ENCODE assay signal across 1 cellular context in the genomic region with DNA sequence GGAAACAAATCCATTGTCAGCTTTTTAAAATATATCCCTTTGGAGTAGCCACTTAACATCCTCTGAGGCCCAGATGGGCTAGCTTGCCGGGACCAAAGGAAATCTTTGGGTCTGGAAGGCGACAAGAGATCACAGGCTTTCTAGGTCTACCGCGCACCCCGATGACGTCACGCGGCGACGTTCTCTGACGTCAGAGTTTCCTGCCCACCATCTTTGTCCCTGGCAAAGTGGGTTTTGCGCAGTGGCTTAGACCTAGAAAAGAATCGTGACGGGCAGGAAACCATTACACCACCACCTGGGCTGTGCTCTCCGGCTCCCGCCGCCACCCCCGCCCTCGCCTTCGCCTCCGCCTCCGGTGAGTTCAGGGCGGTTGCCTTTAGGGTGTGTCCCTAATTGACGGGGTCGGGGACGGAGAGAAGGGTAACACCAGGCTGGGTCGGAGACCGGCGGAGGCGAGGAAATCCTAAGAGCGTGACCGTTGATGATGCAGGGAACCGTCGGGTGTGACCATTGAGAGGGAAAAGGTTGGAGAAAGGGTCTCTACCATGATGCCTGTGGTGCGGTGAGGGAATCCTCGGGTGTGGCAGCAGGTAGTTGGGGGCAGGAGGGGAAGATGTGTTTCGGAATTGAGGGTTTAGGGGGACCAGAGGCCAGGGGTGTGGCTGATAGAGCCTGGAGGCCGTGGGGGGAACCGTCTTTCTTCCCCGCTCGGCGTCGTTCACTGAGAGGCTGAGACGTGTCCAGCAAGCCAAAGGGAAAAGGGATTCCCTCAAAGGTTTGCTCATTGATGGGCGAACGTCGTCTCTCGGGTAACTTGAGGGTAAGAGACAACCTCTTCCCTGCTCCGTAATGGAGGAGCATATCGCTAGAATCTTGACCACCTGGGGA.
A peak's percentile ranks its signal among the peaks of the same experiment; 100 is the strongest.
TF ChIP-seq lines count a peak whose summit lies in the region.

A gene (plus strand): TSS at position 249 of the 888 bp plus-strand sequence. CDS start 6,709 bp downstream, outside the sequence.

TF ChIP-seq in WTC11, 78 proteins besides CTCF, POLR2A, EP300 and RAD21 (continued from another document and continues in another):
- TF ChIP-seq, protein P1, sequence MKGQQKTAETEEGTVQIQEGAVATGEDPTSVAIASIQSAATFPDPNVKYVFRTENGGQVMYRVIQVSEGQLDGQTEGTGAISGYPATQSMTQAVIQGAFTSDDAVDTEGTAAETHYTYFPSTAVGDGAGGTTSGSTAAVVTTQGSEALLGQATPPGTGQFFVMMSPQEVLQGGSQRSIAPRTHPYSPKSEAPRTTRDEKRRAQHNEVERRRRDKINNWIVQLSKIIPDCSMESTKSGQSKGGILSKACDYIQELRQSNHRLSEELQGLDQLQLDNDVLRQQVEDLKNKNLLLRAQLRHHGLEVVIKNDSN (CRISPR knock-in tag; IDR thresholded peaks at IDR 0.05): no peak; the same call in 1 of the 2 replicates
- TF ChIP-seq ZNF423 (CRISPR knock-in tag; IDR thresholded peaks at IDR 0.05): no peak
- TF ChIP-seq, protein P2, sequence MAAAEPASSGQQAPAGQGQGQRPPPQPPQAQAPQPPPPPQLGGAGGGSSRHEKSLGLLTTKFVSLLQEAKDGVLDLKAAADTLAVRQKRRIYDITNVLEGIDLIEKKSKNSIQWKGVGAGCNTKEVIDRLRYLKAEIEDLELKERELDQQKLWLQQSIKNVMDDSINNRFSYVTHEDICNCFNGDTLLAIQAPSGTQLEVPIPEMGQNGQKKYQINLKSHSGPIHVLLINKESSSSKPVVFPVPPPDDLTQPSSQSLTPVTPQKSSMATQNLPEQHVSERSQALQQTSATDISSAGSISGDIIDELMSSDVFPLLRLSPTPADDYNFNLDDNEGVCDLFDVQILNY (CRISPR knock-in tag; IDR thresholded peaks at IDR 0.05): 0 out of 2 replicates have a peak, but pooled peaks have one; percentile 41
- TF ChIP-seq NR3C1 (CRISPR knock-in tag; conservative IDR thresholded peaks at IDR 0.05; ENCODE audit: low read depth): no peak
- TF ChIP-seq MYBL2 (CRISPR knock-in tag; IDR thresholded peaks at IDR 0.05): peak; percentile 75; the same call in 1 of the 2 replicates
- no peak for TF ChIP-seq OVOL2 (CRISPR knock-in tag; IDR thresholded peaks at IDR 0.05; ENCODE audit: borderline replicate concordance)
- TF ChIP-seq NR2C2 (CRISPR knock-in tag; IDR thresholded peaks at IDR 0.05): no peak
- TF ChIP-seq, protein P3, sequence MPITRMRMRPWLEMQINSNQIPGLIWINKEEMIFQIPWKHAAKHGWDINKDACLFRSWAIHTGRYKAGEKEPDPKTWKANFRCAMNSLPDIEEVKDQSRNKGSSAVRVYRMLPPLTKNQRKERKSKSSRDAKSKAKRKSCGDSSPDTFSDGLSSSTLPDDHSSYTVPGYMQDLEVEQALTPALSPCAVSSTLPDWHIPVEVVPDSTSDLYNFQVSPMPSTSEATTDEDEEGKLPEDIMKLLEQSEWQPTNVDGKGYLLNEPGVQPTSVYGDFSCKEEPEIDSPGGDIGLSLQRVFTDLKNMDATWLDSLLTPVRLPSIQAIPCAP (CRISPR knock-in tag; IDR thresholded peaks at IDR 0.05): no peak
- no peak for TF ChIP-seq RORB (CRISPR knock-in tag; IDR thresholded peaks at IDR 0.05)
- TF ChIP-seq, protein P4, sequence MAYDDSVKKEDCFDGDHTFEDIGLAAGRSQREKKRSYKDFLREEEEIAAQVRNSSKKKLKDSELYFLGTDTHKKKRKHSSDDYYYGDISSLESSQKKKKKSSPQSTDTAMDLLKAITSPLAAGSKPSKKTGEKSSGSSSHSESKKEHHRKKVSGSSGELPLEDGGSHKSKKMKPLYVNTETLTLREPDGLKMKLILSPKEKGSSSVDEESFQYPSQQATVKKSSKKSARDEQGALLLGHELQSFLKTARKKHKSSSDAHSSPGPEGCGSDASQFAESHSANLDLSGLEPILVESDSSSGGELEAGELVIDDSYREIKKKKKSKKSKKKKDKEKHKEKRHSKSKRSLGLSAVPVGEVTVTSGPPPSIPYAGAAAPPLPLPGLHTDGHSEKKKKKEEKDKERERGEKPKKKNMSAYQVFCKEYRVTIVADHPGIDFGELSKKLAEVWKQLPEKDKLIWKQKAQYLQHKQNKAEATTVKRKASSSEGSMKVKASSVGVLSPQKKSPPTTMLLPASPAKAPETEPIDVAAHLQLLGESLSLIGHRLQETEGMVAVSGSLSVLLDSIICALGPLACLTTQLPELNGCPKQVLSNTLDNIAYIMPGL (CRISPR knock-in tag; IDR thresholded peaks at IDR 0.05): 0 out of 2 replicates have a peak, but pooled peaks have one; percentile 60
- TF ChIP-seq JUN (CRISPR knock-in tag; IDR thresholded peaks at IDR 0.05): no peak
- TF ChIP-seq, protein P5, sequence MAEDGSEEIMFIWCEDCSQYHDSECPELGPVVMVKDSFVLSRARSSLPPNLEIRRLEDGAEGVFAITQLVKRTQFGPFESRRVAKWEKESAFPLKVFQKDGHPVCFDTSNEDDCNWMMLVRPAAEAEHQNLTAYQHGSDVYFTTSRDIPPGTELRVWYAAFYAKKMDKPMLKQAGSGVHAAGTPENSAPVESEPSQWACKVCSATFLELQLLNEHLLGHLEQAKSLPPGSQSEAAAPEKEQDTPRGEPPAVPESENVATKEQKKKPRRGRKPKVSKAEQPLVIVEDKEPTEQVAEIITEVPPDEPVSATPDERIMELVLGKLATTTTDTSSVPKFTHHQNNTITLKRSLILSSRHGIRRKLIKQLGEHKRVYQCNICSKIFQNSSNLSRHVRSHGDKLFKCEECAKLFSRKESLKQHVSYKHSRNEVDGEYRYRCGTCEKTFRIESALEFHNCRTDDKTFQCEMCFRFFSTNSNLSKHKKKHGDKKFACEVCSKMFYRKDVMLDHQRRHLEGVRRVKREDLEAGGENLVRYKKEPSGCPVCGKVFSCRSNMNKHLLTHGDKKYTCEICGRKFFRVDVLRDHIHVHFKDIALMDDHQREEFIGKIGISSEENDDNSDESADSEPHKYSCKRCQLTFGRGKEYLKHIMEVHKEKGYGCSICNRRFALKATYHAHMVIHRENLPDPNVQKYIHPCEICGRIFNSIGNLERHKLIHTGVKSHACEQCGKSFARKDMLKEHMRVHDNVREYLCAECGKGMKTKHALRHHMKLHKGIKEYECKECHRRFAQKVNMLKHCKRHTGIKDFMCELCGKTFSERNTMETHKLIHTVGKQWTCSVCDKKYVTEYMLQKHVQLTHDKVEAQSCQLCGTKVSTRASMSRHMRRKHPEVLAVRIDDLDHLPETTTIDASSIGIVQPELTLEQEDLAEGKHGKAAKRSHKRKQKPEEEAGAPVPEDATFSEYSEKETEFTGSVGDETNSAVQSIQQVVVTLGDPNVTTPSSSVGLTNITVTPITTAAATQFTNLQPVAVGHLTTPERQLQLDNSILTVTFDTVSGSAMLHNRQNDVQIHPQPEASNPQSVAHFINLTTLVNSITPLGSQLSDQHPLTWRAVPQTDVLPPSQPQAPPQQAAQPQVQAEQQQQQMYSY (CRISPR knock-in tag; IDR thresholded peaks at IDR 0.05): no peak
- TF ChIP-seq TEAD4 (CRISPR knock-in tag; IDR thresholded peaks at IDR 0.05): no peak
- no peak for TF ChIP-seq ZNF396 (CRISPR knock-in tag; IDR thresholded peaks at IDR 0.05; ENCODE audit: borderline replicate concordance)
- peak; percentile 81; the same call in 1 of the 2 replicates for TF ChIP-seq GABPB1 (CRISPR knock-in tag; IDR thresholded peaks at IDR 0.05)
- TF ChIP-seq, protein P6, sequence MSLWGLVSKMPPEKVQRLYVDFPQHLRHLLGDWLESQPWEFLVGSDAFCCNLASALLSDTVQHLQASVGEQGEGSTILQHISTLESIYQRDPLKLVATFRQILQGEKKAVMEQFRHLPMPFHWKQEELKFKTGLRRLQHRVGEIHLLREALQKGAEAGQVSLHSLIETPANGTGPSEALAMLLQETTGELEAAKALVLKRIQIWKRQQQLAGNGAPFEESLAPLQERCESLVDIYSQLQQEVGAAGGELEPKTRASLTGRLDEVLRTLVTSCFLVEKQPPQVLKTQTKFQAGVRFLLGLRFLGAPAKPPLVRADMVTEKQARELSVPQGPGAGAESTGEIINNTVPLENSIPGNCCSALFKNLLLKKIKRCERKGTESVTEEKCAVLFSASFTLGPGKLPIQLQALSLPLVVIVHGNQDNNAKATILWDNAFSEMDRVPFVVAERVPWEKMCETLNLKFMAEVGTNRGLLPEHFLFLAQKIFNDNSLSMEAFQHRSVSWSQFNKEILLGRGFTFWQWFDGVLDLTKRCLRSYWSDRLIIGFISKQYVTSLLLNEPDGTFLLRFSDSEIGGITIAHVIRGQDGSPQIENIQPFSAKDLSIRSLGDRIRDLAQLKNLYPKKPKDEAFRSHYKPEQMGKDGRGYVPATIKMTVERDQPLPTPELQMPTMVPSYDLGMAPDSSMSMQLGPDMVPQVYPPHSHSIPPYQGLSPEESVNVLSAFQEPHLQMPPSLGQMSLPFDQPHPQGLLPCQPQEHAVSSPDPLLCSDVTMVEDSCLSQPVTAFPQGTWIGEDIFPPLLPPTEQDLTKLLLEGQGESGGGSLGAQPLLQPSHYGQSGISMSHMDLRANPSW (CRISPR knock-in tag; conservative IDR thresholded peaks at IDR 0.05; ENCODE audit: low read depth): no peak
- TF ChIP-seq ELF4 (CRISPR knock-in tag; IDR thresholded peaks at IDR 0.05; ENCODE audit: low read depth): no peak
- TF ChIP-seq, protein P7, sequence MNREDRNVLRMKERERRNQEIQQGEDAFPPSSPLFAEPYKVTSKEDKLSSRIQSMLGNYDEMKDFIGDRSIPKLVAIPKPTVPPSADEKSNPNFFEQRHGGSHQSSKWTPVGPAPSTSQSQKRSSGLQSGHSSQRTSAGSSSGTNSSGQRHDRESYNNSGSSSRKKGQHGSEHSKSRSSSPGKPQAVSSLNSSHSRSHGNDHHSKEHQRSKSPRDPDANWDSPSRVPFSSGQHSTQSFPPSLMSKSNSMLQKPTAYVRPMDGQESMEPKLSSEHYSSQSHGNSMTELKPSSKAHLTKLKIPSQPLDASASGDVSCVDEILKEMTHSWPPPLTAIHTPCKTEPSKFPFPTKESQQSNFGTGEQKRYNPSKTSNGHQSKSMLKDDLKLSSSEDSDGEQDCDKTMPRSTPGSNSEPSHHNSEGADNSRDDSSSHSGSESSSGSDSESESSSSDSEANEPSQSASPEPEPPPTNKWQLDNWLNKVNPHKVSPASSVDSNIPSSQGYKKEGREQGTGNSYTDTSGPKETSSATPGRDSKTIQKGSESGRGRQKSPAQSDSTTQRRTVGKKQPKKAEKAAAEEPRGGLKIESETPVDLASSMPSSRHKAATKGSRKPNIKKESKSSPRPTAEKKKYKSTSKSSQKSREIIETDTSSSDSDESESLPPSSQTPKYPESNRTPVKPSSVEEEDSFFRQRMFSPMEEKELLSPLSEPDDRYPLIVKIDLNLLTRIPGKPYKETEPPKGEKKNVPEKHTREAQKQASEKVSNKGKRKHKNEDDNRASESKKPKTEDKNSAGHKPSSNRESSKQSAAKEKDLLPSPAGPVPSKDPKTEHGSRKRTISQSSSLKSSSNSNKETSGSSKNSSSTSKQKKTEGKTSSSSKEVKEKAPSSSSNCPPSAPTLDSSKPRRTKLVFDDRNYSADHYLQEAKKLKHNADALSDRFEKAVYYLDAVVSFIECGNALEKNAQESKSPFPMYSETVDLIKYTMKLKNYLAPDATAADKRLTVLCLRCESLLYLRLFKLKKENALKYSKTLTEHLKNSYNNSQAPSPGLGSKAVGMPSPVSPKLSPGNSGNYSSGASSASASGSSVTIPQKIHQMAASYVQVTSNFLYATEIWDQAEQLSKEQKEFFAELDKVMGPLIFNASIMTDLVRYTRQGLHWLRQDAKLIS (CRISPR knock-in tag; IDR thresholded peaks at IDR 0.05; ENCODE audit: borderline replicate concordance): no peak
- no peak for TF ChIP-seq NFE2L1 (CRISPR knock-in tag; IDR thresholded peaks at IDR 0.05)
- peak; percentile 94 for TF ChIP-seq CREB1 (CRISPR knock-in tag; IDR thresholded peaks at IDR 0.05)
- TF ChIP-seq, protein P8, sequence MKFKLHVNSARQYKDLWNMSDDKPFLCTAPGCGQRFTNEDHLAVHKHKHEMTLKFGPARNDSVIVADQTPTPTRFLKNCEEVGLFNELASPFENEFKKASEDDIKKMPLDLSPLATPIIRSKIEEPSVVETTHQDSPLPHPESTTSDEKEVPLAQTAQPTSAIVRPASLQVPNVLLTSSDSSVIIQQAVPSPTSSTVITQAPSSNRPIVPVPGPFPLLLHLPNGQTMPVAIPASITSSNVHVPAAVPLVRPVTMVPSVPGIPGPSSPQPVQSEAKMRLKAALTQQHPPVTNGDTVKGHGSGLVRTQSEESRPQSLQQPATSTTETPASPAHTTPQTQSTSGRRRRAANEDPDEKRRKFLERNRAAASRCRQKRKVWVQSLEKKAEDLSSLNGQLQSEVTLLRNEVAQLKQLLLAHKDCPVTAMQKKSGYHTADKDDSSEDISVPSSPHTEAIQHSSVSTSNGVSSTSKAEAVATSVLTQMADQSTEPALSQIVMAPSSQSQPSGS (CRISPR knock-in tag; IDR thresholded peaks at IDR 0.05; ENCODE audit: borderline replicate concordance, low read depth): no peak
- TF ChIP-seq NR1H2 (CRISPR knock-in tag; IDR thresholded peaks at IDR 0.05): no peak
- TF ChIP-seq, protein P9, sequence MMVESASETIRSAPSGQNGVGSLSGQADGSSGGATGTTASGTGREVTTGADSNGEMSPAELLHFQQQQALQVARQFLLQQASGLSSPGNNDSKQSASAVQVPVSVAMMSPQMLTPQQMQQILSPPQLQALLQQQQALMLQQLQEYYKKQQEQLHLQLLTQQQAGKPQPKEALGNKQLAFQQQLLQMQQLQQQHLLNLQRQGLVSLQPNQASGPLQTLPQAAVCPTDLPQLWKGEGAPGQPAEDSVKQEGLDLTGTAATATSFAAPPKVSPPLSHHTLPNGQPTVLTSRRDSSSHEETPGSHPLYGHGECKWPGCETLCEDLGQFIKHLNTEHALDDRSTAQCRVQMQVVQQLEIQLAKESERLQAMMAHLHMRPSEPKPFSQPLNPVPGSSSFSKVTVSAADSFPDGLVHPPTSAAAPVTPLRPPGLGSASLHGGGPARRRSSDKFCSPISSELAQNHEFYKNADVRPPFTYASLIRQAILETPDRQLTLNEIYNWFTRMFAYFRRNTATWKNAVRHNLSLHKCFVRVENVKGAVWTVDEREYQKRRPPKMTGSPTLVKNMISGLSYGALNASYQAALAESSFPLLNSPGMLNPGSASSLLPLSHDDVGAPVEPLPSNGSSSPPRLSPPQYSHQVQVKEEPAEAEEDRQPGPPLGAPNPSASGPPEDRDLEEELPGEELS (CRISPR knock-in tag; IDR thresholded peaks at IDR 0.05): no peak
- TF ChIP-seq, protein P10, sequence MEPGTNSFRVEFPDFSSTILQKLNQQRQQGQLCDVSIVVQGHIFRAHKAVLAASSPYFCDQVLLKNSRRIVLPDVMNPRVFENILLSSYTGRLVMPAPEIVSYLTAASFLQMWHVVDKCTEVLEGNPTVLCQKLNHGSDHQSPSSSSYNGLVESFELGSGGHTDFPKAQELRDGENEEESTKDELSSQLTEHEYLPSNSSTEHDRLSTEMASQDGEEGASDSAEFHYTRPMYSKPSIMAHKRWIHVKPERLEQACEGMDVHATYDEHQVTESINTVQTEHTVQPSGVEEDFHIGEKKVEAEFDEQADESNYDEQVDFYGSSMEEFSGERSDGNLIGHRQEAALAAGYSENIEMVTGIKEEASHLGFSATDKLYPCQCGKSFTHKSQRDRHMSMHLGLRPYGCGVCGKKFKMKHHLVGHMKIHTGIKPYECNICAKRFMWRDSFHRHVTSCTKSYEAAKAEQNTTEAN (CRISPR knock-in tag; IDR thresholded peaks at IDR 0.05): 0 out of 2 replicates have a peak, but pooled peaks have one; percentile 30
- TF ChIP-seq, protein P11, sequence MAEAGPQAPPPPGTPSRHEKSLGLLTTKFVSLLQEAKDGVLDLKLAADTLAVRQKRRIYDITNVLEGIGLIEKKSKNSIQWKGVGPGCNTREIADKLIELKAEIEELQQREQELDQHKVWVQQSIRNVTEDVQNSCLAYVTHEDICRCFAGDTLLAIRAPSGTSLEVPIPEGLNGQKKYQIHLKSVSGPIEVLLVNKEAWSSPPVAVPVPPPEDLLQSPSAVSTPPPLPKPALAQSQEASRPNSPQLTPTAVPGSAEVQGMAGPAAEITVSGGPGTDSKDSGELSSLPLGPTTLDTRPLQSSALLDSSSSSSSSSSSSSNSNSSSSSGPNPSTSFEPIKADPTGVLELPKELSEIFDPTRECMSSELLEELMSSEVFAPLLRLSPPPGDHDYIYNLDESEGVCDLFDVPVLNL (CRISPR knock-in tag; IDR thresholded peaks at IDR 0.05; ENCODE audit: borderline replicate concordance, low read depth): no peak
- TF ChIP-seq ATF1 (CRISPR knock-in tag; IDR thresholded peaks at IDR 0.05): peak; percentile 93; the same call in 1 of the 2 replicates
- peak; percentile 69; the same call in 1 of the 2 replicates for TF ChIP-seq FOXP1 (CRISPR knock-in tag; IDR thresholded peaks at IDR 0.05; ENCODE audit: borderline replicate concordance)
